Comparison of ENCODE assay signal across 9 cellular contexts in genomic region chr17:51029568-51030463, GRCh38.
A peak's percentile ranks its signal among the peaks of the same experiment; 100 is the strongest.
DNase-seq lines count a peak whose midpoint lies in the region; ATAC-seq, FAIRE-seq and TF ChIP-seq lines count a peak whose summit lies in the region.
"Had no signal": no experiment of that assay in that cellular context is flagged by ENCODE, and none has a peak within 500 bp of the region (broad histone marks: within the 10 kb centered on the region; RNA-seq: fewer than 3 reads in every experiment).

No MANE protein-coding gene starts in this region.

- 40% methylated on average over 3 of the region's 3 CpGs for WGBS in liver
- WGBS in HepG2 (ENCODE audit: low lambda C conversion rate) = 81% methylated on average over 3 of the region's 3 CpGs

- H3K9ac ChIP-seq in liver (ENCODE audit: low read depth in 1 of 2, low read length in 2 of 2) (peak overlapping the region; percentile 46 to 54), HepG2 (ENCODE audit: insufficient read depth, low read depth, low read length) (no peak overlapping the region)

- CTCF ChIA-PET in HepG2 (lab: Yijun Ruan, JAX; ENCODE audit: low intra/inter-chr PET ratio, low total read pairs) = no interaction called here

- no peak overlapping the region for H2AFZ ChIP-seq in HepG2 (ENCODE audit: low read length)

- TF ChIP-seq POLR2A in HepG2 (IDR thresholded peaks at IDR 0.05; ENCODE audit: insufficient read depth in 1 of 2, low read depth in 2 of 2, low read length in 2 of 2) = no peak

- H3K27me3 ChIP-seq in liver (ENCODE audit: control insufficient read depth in 4 of 4, insufficient read depth in 4 of 4, low read length in 3 of 4) = no peaks in the 10 kb centered on the region
- H3K27me3 ChIP-seq in HepG2 (ENCODE audit: control insufficient read depth in 1 of 2, insufficient read depth in 2 of 2, low read length in 2 of 2) = no peaks in the 10 kb centered on the region
- no peaks in the 10 kb centered on the region for H3K27me3 ChIP-seq in left lung

- H3K9me3 Mint-ChIP-seq in activated naive CD4-positive, alpha-beta T cell treated with anti-CD3 and anti-CD28 coated beads, Interleukin-2, amount 50 U/mL, for 72 hours = no peaks in the 10 kb centered on the region

- TF ChIP-seq RAD21 in liver (IDR thresholded peaks at IDR 0.05) (no peak), HepG2 (CRISPR knock-in tag; IDR thresholded peaks at IDR 0.05) (no peak)

- no peaks in the 10 kb centered on the region for H3K79me2 ChIP-seq in HepG2 (ENCODE audit: insufficient read depth, low read length)

- POLR2A ChIA-PET in HepG2 (lab: Yijun Ruan, JAX) = no interaction called here

- BruUV-seq in HepG2 (replicated peaks; lab: Mats Ljungman, UMichigan) = no TSS peak

- no peaks in the 10 kb centered on the region for H4K20me1 ChIP-seq in HepG2 (ENCODE audit: insufficient read depth, low read length)

- H3K27ac Mint-ChIP-seq in activated naive CD4-positive, alpha-beta T cell treated with anti-CD3 and anti-CD28 coated beads, Interleukin-2, amount 50 U/mL, for 72 hours = peak overlapping the region; percentile 68 to 69

- H3K36me3 ChIP-seq in liver (ENCODE audit: control insufficient read depth in 4 of 4, insufficient read depth in 3 of 4, low read depth in 1 of 4, low read length in 3 of 4) = peaks cover 0 to 2% (median 0%) of the 10 kb centered on the region in 4 donors
- H3K36me3 ChIP-seq in HepG2 (replicated peaks in 1 of 2; ENCODE audit: control insufficient read depth in 1 of 2, insufficient read depth in 2 of 2, low read length in 2 of 2) = peaks cover 7 to 17% of the 10 kb centered on the region in 2 experiments; a peak in 4 of 5 replicates
- H3K36me3 ChIP-seq in left lung = peaks cover 0 to 20% of the 10 kb centered on the region in 2 donors

- ATAC-seq in HepG2 = no peak
- ATAC-seq in activated naive CD4-positive, alpha-beta T cell treated with anti-CD3 and anti-CD28 coated beads, Interleukin-2, amount 50 U/mL, for 72 hours = peak; percentile 85 to 89
- peak; percentile 66 for ATAC-seq in left lung
- no peak for ATAC-seq in HG03045 (IDR thresholded peaks at IDR 0.05; ENCODE audit: unreplicated experiment)

- H3K9me3 ChIP-seq in liver (ENCODE audit: control insufficient read depth in 4 of 4, low read length in 3 of 4) (no peaks in the 10 kb centered on the region), HepG2 (ENCODE audit: low read length) (no peaks in the 10 kb centered on the region), left lung (no peaks in the 10 kb centered on the region)

- no peak overlapping the region for H3K4me2 ChIP-seq in HepG2 (ENCODE audit: low read depth, low read length)

- H3K27ac ChIP-seq in liver (ENCODE audit: low read depth in 1 of 2, low read length in 2 of 2) = peak overlapping the region; percentile 51 to 72
- no peak overlapping the region for H3K27ac ChIP-seq in HepG2 (ENCODE audit: extremely low read length, insufficient read depth, low read length)
- H3K27ac ChIP-seq in left lung = peak overlapping the region; percentile 61 to 68

- H3K36me3 Mint-ChIP-seq in activated naive CD4-positive, alpha-beta T cell treated with anti-CD3 and anti-CD28 coated beads, Interleukin-2, amount 50 U/mL, for 72 hours = peaks cover 0 to 6% of the 10 kb centered on the region in 2 donors

- in situ Hi-C loops in HepG2 (cut with HindIII; ENCODE audit: extremely low pct_ligation_motif_present, low pct_unique_long_range_greater_than_20kb) = no loop called here

- DNase-seq in HepG2 (ENCODE audit: low spot score) = no peak
- DNase-seq in activated naive CD4-positive, alpha-beta T cell treated with anti-CD3 and anti-CD28 coated beads, Interleukin-2, amount 50 U/mL, for 72 hours (ENCODE audit: low spot score in 2 of 2) = no peak
- no peak for DNase-seq in left lung
- no peak for DNase-seq in foreskin melanocyte
- DNase-seq in ureter (ENCODE audit: low spot score) = no peak
- DNase-seq in NCI-H2227 treated with DMSO at 0.1 percent for 48 hours (lab: John Stamatoyannopoulos, UW) = no peak
- DNase-seq: activated CD4-positive, alpha-beta T cell treated with anti-CD3 and anti-CD28 coated beads for 1 hour had no signal

- H3K4me3 ChIP-seq in liver (ENCODE audit: low read depth in 1 of 3, low read length in 3 of 3) = peak overlapping the region in 1 of 3 donors; percentile 15
- no peak overlapping the region for H3K4me3 ChIP-seq in HepG2 (replicated peaks in 1 of 3; ENCODE audit: insufficient read depth in 1 of 3, low read depth in 2 of 3, low read length in 3 of 3)
- H3K4me3 ChIP-seq in left lung = no peak overlapping the region

- TF ChIP-seq EP300 in HepG2 (IDR thresholded peaks at IDR 0.05; ENCODE audit: low read depth in 2 of 2, low read length in 2 of 2) = no peak
- TF ChIP-seq EP300 in HepG2 (CRISPR knock-in tag; IDR thresholded peaks at IDR 0.05; ENCODE audit: borderline replicate concordance) = no peak

- no peak for TF ChIP-seq CTCF in liver (IDR thresholded peaks at IDR 0.05; ENCODE audit: low read depth, low read length, missing input control)
- TF ChIP-seq CTCF in HepG2 (CRISPR knock-in tag; IDR thresholded peaks at IDR 0.05) = no peak
- no peak for TF ChIP-seq CTCF in left lung (IDR thresholded peaks at IDR 0.05)

- no peak for FAIRE-seq in HepG2 (lab: Jason Lieb, UNC)

- H3K4me1 ChIP-seq in liver (ENCODE audit: control insufficient read depth in 4 of 4, insufficient read depth in 4 of 4, low read length in 3 of 4) (peaks cover 0 to 17% (median 4%) of the 10 kb centered on the region in 4 donors), HepG2 (ENCODE audit: insufficient read depth, low read length) (no peaks in the 10 kb centered on the region), left lung (peaks cover 0 to 18% of the 10 kb centered on the region in 2 donors)

- intact Hi-C loops in HepG2 (cut with micrococcal nuclease; ENCODE audit: unreplicated experiment) = no loop called here
- intact Hi-C loops in left lung (cut with DNase I) = no loop called here

TF ChIP-seq in liver, 16 proteins besides CTCF, POLR2A, EP300 and RAD21:
- TF ChIP-seq ZBTB33 (IDR thresholded peaks at IDR 0.05) = no peak
- peak; percentile 31 for TF ChIP-seq YY1 (IDR thresholded peaks at IDR 0.05)
- TF ChIP-seq MAX (IDR thresholded peaks at IDR 0.05) = peak; percentile 14

TF ChIP-seq in HepG2, 621 proteins besides CTCF, POLR2A, EP300 and RAD21:
- TF ChIP-seq, protein P1, sequence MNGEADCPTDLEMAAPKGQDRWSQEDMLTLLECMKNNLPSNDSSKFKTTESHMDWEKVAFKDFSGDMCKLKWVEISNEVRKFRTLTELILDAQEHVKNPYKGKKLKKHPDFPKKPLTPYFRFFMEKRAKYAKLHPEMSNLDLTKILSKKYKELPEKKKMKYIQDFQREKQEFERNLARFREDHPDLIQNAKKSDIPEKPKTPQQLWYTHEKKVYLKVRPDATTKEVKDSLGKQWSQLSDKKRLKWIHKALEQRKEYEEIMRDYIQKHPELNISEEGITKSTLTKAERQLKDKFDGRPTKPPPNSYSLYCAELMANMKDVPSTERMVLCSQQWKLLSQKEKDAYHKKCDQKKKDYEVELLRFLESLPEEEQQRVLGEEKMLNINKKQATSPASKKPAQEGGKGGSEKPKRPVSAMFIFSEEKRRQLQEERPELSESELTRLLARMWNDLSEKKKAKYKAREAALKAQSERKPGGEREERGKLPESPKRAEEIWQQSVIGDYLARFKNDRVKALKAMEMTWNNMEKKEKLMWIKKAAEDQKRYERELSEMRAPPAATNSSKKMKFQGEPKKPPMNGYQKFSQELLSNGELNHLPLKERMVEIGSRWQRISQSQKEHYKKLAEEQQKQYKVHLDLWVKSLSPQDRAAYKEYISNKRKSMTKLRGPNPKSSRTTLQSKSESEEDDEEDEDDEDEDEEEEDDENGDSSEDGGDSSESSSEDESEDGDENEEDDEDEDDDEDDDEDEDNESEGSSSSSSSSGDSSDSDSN (CRISPR knock-in tag; IDR thresholded peaks at IDR 0.05) = no peak
- TF ChIP-seq TCF12 (IDR thresholded peaks at IDR 0.05) (no peak), TCF12 (CRISPR knock-in tag; IDR thresholded peaks at IDR 0.05) (no peak), CREBL2 (CRISPR knock-in tag; IDR thresholded peaks at IDR 0.05; ENCODE audit: borderline replicate concordance) (no peak), RAD51 (IDR thresholded peaks at IDR 0.05; ENCODE audit: borderline replicate concordance) (no peak), NR2F6 (IDR thresholded peaks at IDR 0.05) (no peak), NR2F6 (CRISPR knock-in tag; IDR thresholded peaks at IDR 0.05) (no peak), MAFK (conservative IDR thresholded peaks at IDR 0.05 in 1 of 2, IDR thresholded peaks at IDR 0.05 in 1 of 2; ENCODE audit: low read length in 2 of 2) (no peak), MXI1 (IDR thresholded peaks at IDR 0.05; ENCODE audit: borderline replicate concordance, low read depth, low read length) (no peak), FUBP1 (CRISPR knock-in tag; IDR thresholded peaks at IDR 0.05; ENCODE audit: borderline replicate concordance) (no peak)

Comparison
In these comparisons a context has a peak if more than half of its experiments do, and no peak if none do; other contexts are left out.
1. ATAC-seq: peak in activated naive CD4-positive, alpha-beta T cell treated with anti-CD3 and anti-CD28 coated beads, Interleukin-2, amount 50 U/mL, for 72 hours (2 of 2) and left lung (single experiment); none in HepG2 (single experiment) and HG03045 (single experiment).